Comparison of ENCODE assay signal across 1 cellular context in the genomic region with DNA sequence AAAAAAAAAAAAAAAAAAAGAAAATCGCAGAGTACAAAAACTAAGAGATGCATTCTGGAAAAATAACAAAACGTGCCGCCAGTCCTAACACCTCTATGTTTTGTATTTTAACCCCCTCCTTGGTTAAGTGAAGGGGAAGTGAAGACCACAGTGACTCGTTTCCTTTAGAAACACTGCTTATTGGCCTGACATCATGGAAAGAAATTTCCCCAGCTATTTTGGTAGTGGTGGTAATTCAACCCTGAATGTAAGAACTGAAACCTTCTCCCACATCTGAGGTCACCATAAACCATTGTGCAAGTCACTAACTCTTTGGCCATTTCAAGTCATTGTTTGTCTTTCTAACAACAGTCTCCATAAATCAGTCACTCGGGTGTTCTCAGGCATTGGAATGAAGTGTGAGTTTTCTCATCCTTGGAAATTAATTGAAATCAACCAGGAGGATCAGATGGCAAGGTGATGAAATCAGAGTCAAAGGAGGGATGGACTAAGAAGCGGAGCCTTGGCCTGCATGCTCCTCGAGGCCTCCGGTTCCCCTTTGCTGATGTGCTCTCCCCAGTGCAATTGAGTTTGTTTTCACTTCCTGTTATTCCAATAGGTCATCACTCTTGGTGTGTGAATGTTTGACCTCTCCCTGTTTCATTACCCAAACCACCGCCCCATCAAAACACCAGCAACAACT.
TF ChIP-seq lines count a peak whose summit lies in the region.

No MANE protein-coding gene starts in this region.

TF ChIP-seq in GM12878, 131 proteins besides CTCF, POLR2A, EP300 and RAD21 (continued from another document):
- no peak for TF ChIP-seq CUX1 (IDR thresholded peaks at IDR 0.05; ENCODE audit: insufficient replicate concordance, low read depth, low read length)
- no peak; the same call in none of the 2 replicates for TF ChIP-seq ZNF687 (IDR thresholded peaks at IDR 0.05)
- TF ChIP-seq, protein P1, sequence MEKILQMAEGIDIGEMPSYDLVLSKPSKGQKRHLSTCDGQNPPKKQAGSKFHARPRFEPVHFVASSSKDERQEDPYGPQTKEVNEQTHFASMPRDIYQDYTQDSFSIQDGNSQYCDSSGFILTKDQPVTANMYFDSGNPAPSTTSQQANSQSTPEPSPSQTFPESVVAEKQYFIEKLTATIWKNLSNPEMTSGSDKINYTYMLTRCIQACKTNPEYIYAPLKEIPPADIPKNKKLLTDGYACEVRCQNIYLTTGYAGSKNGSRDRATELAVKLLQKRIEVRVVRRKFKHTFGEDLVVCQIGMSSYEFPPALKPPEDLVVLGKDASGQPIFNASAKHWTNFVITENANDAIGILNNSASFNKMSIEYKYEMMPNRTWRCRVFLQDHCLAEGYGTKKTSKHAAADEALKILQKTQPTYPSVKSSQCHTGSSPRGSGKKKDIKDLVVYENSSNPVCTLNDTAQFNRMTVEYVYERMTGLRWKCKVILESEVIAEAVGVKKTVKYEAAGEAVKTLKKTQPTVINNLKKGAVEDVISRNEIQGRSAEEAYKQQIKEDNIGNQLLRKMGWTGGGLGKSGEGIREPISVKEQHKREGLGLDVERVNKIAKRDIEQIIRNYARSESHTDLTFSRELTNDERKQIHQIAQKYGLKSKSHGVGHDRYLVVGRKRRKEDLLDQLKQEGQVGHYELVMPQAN (conservative IDR thresholded peaks at IDR 0.05), result no peak
- TF ChIP-seq EGR1 (IDR thresholded peaks at IDR 0.05; ENCODE audit: borderline replicate concordance in 1 of 2, low read depth in 2 of 2, low read length in 2 of 2), result no peak
- TF ChIP-seq BMI1 (IDR thresholded peaks at IDR 0.05; ENCODE audit: borderline replicate concordance), result peak; percentile 87
- no peak for TF ChIP-seq ESRRA (IDR thresholded peaks at IDR 0.05; ENCODE audit: low read length)
- peak; percentile 97 for TF ChIP-seq IKZF1 (conservative IDR thresholded peaks at IDR 0.05)
- TF ChIP-seq YY1 (IDR thresholded peaks at IDR 0.05; ENCODE audit: low read depth, low read length), result no peak
- peak; percentile 80; the same call in 1 of the 2 replicates for TF ChIP-seq IRF4 (IDR thresholded peaks at IDR 0.05; ENCODE audit: low read depth, low read length)
- no peak for TF ChIP-seq LARP7 (IDR thresholded peaks at IDR 0.05)
- no peak for TF ChIP-seq ZNF274 (IDR thresholded peaks at IDR 0.05; ENCODE audit: insufficient read depth, insufficient read length)
- no peak for TF ChIP-seq HSF1 (IDR thresholded peaks at IDR 0.05; ENCODE audit: low read depth, low read length)
- peak; percentile 76 for TF ChIP-seq TCF12 (IDR thresholded peaks at IDR 0.05; ENCODE audit: low read depth, low read length)
- peak; percentile 47 to 66; a peak in 3 of 4 replicates for TF ChIP-seq CEBPB (IDR thresholded peaks at IDR 0.05; ENCODE audit: borderline replicate concordance in 1 of 2, low read depth in 2 of 2, low read length in 2 of 2)
- TF ChIP-seq RCOR1 (conservative IDR thresholded peaks at IDR 0.05; ENCODE audit: low read depth, low read length), result peak; percentile 16; the same call in 1 of the 2 replicates
- TF ChIP-seq MTA3 (IDR thresholded peaks at IDR 0.05; ENCODE audit: borderline replicate concordance, low read length), result peak; percentile 98
- TF ChIP-seq YBX1 (IDR thresholded peaks at IDR 0.05), result no peak
- peak; percentile 91 for TF ChIP-seq ZNF384 (IDR thresholded peaks at IDR 0.05; ENCODE audit: borderline replicate concordance, low read depth, low read length)
- no peak for TF ChIP-seq KDM1A (IDR thresholded peaks at IDR 0.05; ENCODE audit: borderline replicate concordance)
